In genomic region chr14:22884721-22885523, GRCh38 we compare ENCODE assay signal across 21 cellular contexts. TPM values are rescaled to one million over a fixed set of nuclear protein-coding genes. Genes with fewer than 3 reads are reported as not detected.
DNase-seq lines count a peak whose midpoint lies in the region; ATAC-seq, FAIRE-seq and TF ChIP-seq lines count a peak whose summit lies in the region.
"Had no signal": no experiment of that assay in that cellular context is flagged by ENCODE, and none has a peak within 500 bp of the region (broad histone marks: within the 10 kb centered on the region; RNA-seq: fewer than 3 reads in every experiment).

No MANE protein-coding gene starts in this region.

- H2BK15ac ChIP-seq in H1 (ENCODE audit: low read length): peak overlapping the region; percentile 74

- no peaks in the 10 kb centered on the region for H3K36me3 ChIP-seq in GM23338 (ENCODE audit: insufficient read depth)
- no peaks in the 10 kb centered on the region for H3K36me3 ChIP-seq in H1 (ENCODE audit: control insufficient read depth in 2 of 4, insufficient read depth in 4 of 4, low read length in 3 of 4)
- H3K36me3 ChIP-seq in transverse colon: no peaks in the 10 kb centered on the region
- H3K36me3 ChIP-seq in left lung: no peaks in the 10 kb centered on the region
- H3K36me3 ChIP-seq: HAP-1, tibial artery had no signal

- TF ChIP-seq CTCF in CD4-positive, alpha-beta T cell (IDR thresholded peaks at IDR 0.05): no peak
- TF ChIP-seq CTCF in GM23338 (conservative IDR thresholded peaks at IDR 0.05; ENCODE audit: low read depth in 2 of 2) (no peak), H1 (IDR thresholded peaks at IDR 0.05; ENCODE audit: control extremely low read depth in 1 of 3, insufficient read depth in 1 of 3, low read depth in 1 of 3, low read length in 3 of 3) (no peak), neural crest cell (conservative IDR thresholded peaks at IDR 0.05) (no peak), transverse colon (IDR thresholded peaks at IDR 0.05) (no peak), left lung (IDR thresholded peaks at IDR 0.05) (no peak)

- no peaks in the 10 kb centered on the region for H3K9me2 ChIP-seq in GM23338 (ENCODE audit: insufficient read depth)

- in situ Hi-C loops in transverse colon (cut with MboI; ENCODE audit: low pct_ligation_motif_present in 1 of 4, low pct_unique_long_range_greater_than_20kb in 1 of 4, low sequenced_read_pairs in 3 of 4): no loop called here

- no peaks in the 10 kb centered on the region for H3K27me3 Mint-ChIP-seq in CD4-positive, alpha-beta T cell
- H3K27me3 Mint-ChIP-seq in GM23338 (ENCODE audit: insufficient read depth, low read depth, poor library complexity): peaks cover 32% of the 10 kb centered on the region
- peaks cover 5% of the 10 kb centered on the region for H3K27me3 Mint-ChIP-seq in neural crest cell (ENCODE audit: low read depth)

- H3K23me2 ChIP-seq in H1 (ENCODE audit: low read depth, low read length): peaks cover 14% of the 10 kb centered on the region

- no peak overlapping the region for H3K14ac ChIP-seq in H1 (ENCODE audit: insufficient read length)

- H3K4ac ChIP-seq in H1 (replicated peaks; ENCODE audit: insufficient read length, low read depth, low read length): no peak overlapping the region

- H3K27me3 ChIP-seq in CD4-positive, alpha-beta T cell (ENCODE audit: control insufficient read depth, insufficient read depth, low read length): no peaks in the 10 kb centered on the region
- H3K27me3 ChIP-seq in GM23338 (ENCODE audit: insufficient read depth) (peaks cover 17% of the 10 kb centered on the region), H1 (replicated peaks in 1 of 4; ENCODE audit: control insufficient read depth in 3 of 4, extremely low read depth in 1 of 4, insufficient read depth in 3 of 4, low read length in 3 of 4) (peaks cover 0 to 17% (median 11%) of the 10 kb centered on the region in 4 experiments; a peak in 6 of 7 replicates), transverse colon (no peaks in the 10 kb centered on the region), left lung (peaks cover 0 to 27% of the 10 kb centered on the region in 2 donors)
- H3K27me3 ChIP-seq: dorsolateral prefrontal cortex, foreskin keratinocyte, SJSA1, tibial artery had no signal

- no peak overlapping the region for H3K4me2 ChIP-seq in GM23338
- no peak overlapping the region; a peak in 1 of 4 replicates for H3K4me2 ChIP-seq in H1 (ENCODE audit: insufficient read depth in 1 of 2, low read depth in 2 of 2, low read length in 2 of 2)

- no peak for TF ChIP-seq RAD21 in H1 (IDR thresholded peaks at IDR 0.05 in 1 of 2, conservative IDR thresholded peaks at IDR 0.05 in 1 of 2; ENCODE audit: low read depth in 2 of 2, low read length in 2 of 2)

- H3F3A ChIP-seq in GM23338 (replicated peaks; ENCODE audit: low read depth): peaks cover 8% of the 10 kb centered on the region

- no peak overlapping the region for H2BK120ac ChIP-seq in H1 (replicated peaks; ENCODE audit: low read depth, low read length)

- H4K20me1 ChIP-seq in GM23338 (replicated peaks; ENCODE audit: insufficient read depth) (no peaks in the 10 kb centered on the region), H1 (replicated peaks in 1 of 2; ENCODE audit: control insufficient read depth in 1 of 2, insufficient read depth in 2 of 2, low read length in 2 of 2) (no peaks in the 10 kb centered on the region)

- ATAC-seq in CD4-positive, alpha-beta T cell (ENCODE audit: poor library complexity): no peak
- no peak for ATAC-seq in GM23338
- ATAC-seq in GM18505 (IDR thresholded peaks at IDR 0.05; ENCODE audit: unreplicated experiment): no peak
- no peak for ATAC-seq in left lung
- ATAC-seq: activated CD4-positive, CD25-positive, alpha-beta regulatory T cell treated with anti-CD3 and anti-CD28 coated beads, Interleukin-2, amount 50 U/mL, for 24 hours; foreskin keratinocyte; Panc1; stimulated activated naive CD8-positive, alpha-beta T cell treated with anti-CD3 and anti-CD28 coated beads, Interleukin-15, Interleukin-2, amounts not matched to agents 100 U/mL and 50 U/mL, for 24 hours had no signal

- 89% methylated on average over 13 of the region's 13 CpGs; no CpG with 5 or more reads in 1 of the 2 experiments for WGBS in H1 (ENCODE audit: extremely low coverage in 1 of 2, insufficient coverage in 1 of 2, insufficient read length in 1 of 2, insufficient replicate concordance in 2 of 2, low coverage in 1 of 2, low lambda C conversion rate in 2 of 2, missing lambda C conversion rate in 1 of 2), 2 experiments
- WGBS in transverse colon (ENCODE audit: low coverage in 1 of 2), 2 donors: 91% methylated on average over 11 of the region's 13 CpGs; no CpG with 5 or more reads in 1 of the 2 donors

- no peaks in the 10 kb centered on the region for H3K9me3 ChIP-seq in CD4-positive, alpha-beta T cell (ENCODE audit: control insufficient read depth, low read length)
- H3K9me3 ChIP-seq in H1 (ENCODE audit: insufficient read depth in 2 of 2, low read depth in 1 of 2, low read length in 1 of 2): no peaks in the 10 kb centered on the region
- H3K9me3 ChIP-seq in transverse colon: no peaks in the 10 kb centered on the region
- H3K9me3 ChIP-seq in left lung: no peaks in the 10 kb centered on the region
- H3K9me3 ChIP-seq: HAP-1, SJSA1, tibial artery had no signal

- no peak for FAIRE-seq in H1 (lab: Jason Lieb, UNC)
- FAIRE-seq: G401.6, GM19239 had no signal

- peak overlapping the region; percentile 4 for H3K27ac ChIP-seq in CD4-positive, alpha-beta T cell (ENCODE audit: low read depth, low read length)
- H3K27ac ChIP-seq in GM23338 (ENCODE audit: low read depth) (no peak overlapping the region), H1 (ENCODE audit: low read depth, low read length) (no peak overlapping the region), transverse colon (no peak overlapping the region), left lung (no peak overlapping the region)
- H3K27ac ChIP-seq: foreskin keratinocyte, SJSA1, tibial artery had no signal

- peaks cover 4% of the 10 kb centered on the region for H3K36me3 Mint-ChIP-seq in CD4-positive, alpha-beta T cell (ENCODE audit: low read depth)
- H3K36me3 Mint-ChIP-seq in GM23338 (ENCODE audit: low read depth): peaks cover 9% of the 10 kb centered on the region; the same call in 2 of the 3 replicates
- H3K36me3 Mint-ChIP-seq in neural crest cell (ENCODE audit: low read depth): no peaks in the 10 kb centered on the region

- H3K4me3 Mint-ChIP-seq in CD4-positive, alpha-beta T cell: peak overlapping the region; percentile 73
- H3K4me3 Mint-ChIP-seq in GM23338: peak overlapping the region; percentile 25; the same call in 1 of the 3 replicates
- peak overlapping the region; percentile 83 for H3K4me3 Mint-ChIP-seq in neural crest cell

- H4K8ac ChIP-seq in H1 (ENCODE audit: extremely low read depth, insufficient read depth, low read length): no peak overlapping the region; the same call in 1 of the 2 replicates

- no peak overlapping the region for H2BK5ac ChIP-seq in H1 (ENCODE audit: low read depth, low read length)

- H2BK20ac ChIP-seq in H1 (ENCODE audit: low read length): no peak overlapping the region

- DNase-seq in CD4-positive, alpha-beta T cell: no peak
- DNase-seq in GM23338 (ENCODE audit: low spot score): no peak
- no peak for DNase-seq in H1 (ENCODE audit: low read depth in 1 of 2, low spot score in 2 of 2)
- no peak for DNase-seq in neural crest cell (ENCODE audit: low read depth, low spot score)
- no peak for DNase-seq in transverse colon
- no peak for DNase-seq in left lung
- no peak for DNase-seq in activated T-cell treated with anti-CD3 and anti-CD28 coated beads, Interleukin-2, amount 50 U/mL, for 48 hours
- DNase-seq: dorsolateral prefrontal cortex; foreskin keratinocyte; NCI-H2227 treated with DMSO at 0.1 percent for 48 hours; stimulated activated naive CD8-positive, alpha-beta T cell treated with anti-CD3 and anti-CD28 coated beads, Interleukin-15, Interleukin-2, amounts not matched to agents 100 U/mL and 50 U/mL, for 24 hours; T-helper 9 cell had no signal

- intact Hi-C loops in CD4-positive, alpha-beta T cell (cut with DNase I, micrococcal nuclease): no loop called here
- intact Hi-C loops in transverse colon (cut with DNase I; ENCODE audit: low total_unique reads): no loop called here
- intact Hi-C loops in left lung (cut with DNase I): no loop called here

- TF ChIP-seq EP300 in H1 (IDR thresholded peaks at IDR 0.05; ENCODE audit: borderline replicate concordance in 1 of 2, low read depth in 2 of 2, low read length in 2 of 2): no peak
- TF ChIP-seq EP300 in transverse colon (IDR thresholded peaks at IDR 0.05; ENCODE audit: low read depth): no peak

- peaks cover 70% of the 10 kb centered on the region for H3K4me1 Mint-ChIP-seq in CD4-positive, alpha-beta T cell (ENCODE audit: low read depth)
- H3K4me1 Mint-ChIP-seq in GM23338 (peaks cover 44% of the 10 kb centered on the region), neural crest cell (peaks cover 59% of the 10 kb centered on the region)

- no peak overlapping the region for H2BK12ac ChIP-seq in H1 (ENCODE audit: low read depth, low read length)

- no peak overlapping the region for H3K23ac ChIP-seq in H1 (ENCODE audit: insufficient read length)

- H2AK5ac ChIP-seq in H1 (ENCODE audit: low read depth, low read length): no peak overlapping the region

- H3K9me3 Mint-ChIP-seq in CD4-positive, alpha-beta T cell: no peaks in the 10 kb centered on the region
- H3K9me3 Mint-ChIP-seq in GM23338 (no peaks in the 10 kb centered on the region; the same call in 2 of the 3 replicates), neural crest cell (no peaks in the 10 kb centered on the region)
- H3K9me3 Mint-ChIP-seq: activated T-helper 2 cell treated with anti-CD3 and anti-CD28 coated beads, Interferon-gamma antibody, Interleukin-2, Interleukin-4, amounts not matched to agents 10 μg/mL and 5 μg/mL and 100 μg/mL, durations not matched to agents 14 hours and 24 hours and 36 hours had no signal

- no peak overlapping the region for H4K91ac ChIP-seq in H1 (replicated peaks; ENCODE audit: insufficient read length, low read length)

- H3K4me1 ChIP-seq in GM23338 (ENCODE audit: insufficient read depth) (peaks cover 28% of the 10 kb centered on the region), H1 (replicated peaks in 1 of 4; ENCODE audit: control insufficient read depth in 3 of 4, insufficient read depth in 4 of 4, low read length in 3 of 4) (peaks cover 7 to 21% (median 12%) of the 10 kb centered on the region in 4 experiments), transverse colon (peaks cover 13 to 44% (median 15%) of the 10 kb centered on the region in 4 donors), left lung (peaks cover 0 to 15% of the 10 kb centered on the region in 2 donors)

- TF ChIP-seq POLR2A in H1 (IDR thresholded peaks at IDR 0.05; ENCODE audit: control extremely low read depth in 1 of 2, low read depth in 2 of 2, low read length in 2 of 2): no peak
- no peak for TF ChIP-seq POLR2A in GM18505 (IDR thresholded peaks at IDR 0.05; ENCODE audit: borderline replicate concordance, extremely low read depth, insufficient read depth, insufficient read length)
- no peak for TF ChIP-seq POLR2A in transverse colon (IDR thresholded peaks at IDR 0.05)

- H2AFZ ChIP-seq in GM23338: no peak overlapping the region
- H2AFZ ChIP-seq in H1 (ENCODE audit: low read length): no peak overlapping the region

- peak overlapping the region; percentile 93 for H3K27ac Mint-ChIP-seq in CD4-positive, alpha-beta T cell
- no peak overlapping the region for H3K27ac Mint-ChIP-seq in GM23338
- H3K27ac Mint-ChIP-seq in neural crest cell (ENCODE audit: unreplicated experiment): no peak overlapping the region
- H3K27ac Mint-ChIP-seq: activated T-helper 2 cell treated with anti-CD3 and anti-CD28 coated beads, Interferon-gamma antibody, Interleukin-2, Interleukin-4, amounts not matched to agents 10 μg/mL and 5 μg/mL and 100 μg/mL, durations not matched to agents 14 hours and 24 hours and 36 hours had no signal

- CTCF ChIA-PET in CD4-positive, alpha-beta T cell (lab: Charles Lee): interaction anchor here (1.5 to 6.1 kb wide), 4 partner anchors 13 to 35 kb away, joined by 4 to 67 read pairs (median 10); partner anchors contain the start of genes LRP10 and RBM23
- CTCF ChIA-PET in H1 (lab: Charles Lee; ENCODE audit: partially characterized antibody): interaction anchor here (0.8 to 56.0 kb wide), 11 partner anchors 12 to 416 kb away, joined by 3 to 1562 read pairs (median 9); partner anchors contain the start of genes LRP10, MMP14, MRPL52 and SLC7A7

- H3K79me2 ChIP-seq in GM23338 (replicated peaks; ENCODE audit: insufficient read depth): no peaks in the 10 kb centered on the region
- no peaks in the 10 kb centered on the region for H3K79me2 ChIP-seq in H1 (ENCODE audit: control insufficient read depth in 1 of 2, insufficient read depth in 2 of 2, low read length in 2 of 2)

- H3K4me3 ChIP-seq in GM23338 (no peak overlapping the region), H1 (ENCODE audit: extremely low read depth in 1 of 4, insufficient read depth in 2 of 4, low read depth in 3 of 4, low read length in 4 of 4) (no peak overlapping the region), transverse colon (no peak overlapping the region), left lung (no peak overlapping the region)
- H3K4me3 ChIP-seq: HAP-1, SJSA1, tibial artery had no signal

- POLR2A ChIA-PET in CD4-positive, alpha-beta T cell (lab: Charles Lee): interaction anchor here (0.7 to 8.8 kb wide), 7 partner anchors 11 to 315 kb away, joined by 3 to 97 read pairs (median 8); partner anchors contain the start of genes LRP10 and RBM23
- POLR2A ChIA-PET in H1 (lab: Charles Lee; ENCODE audit: partially characterized antibody): interaction anchor here (1.2 to 7.2 kb wide), 8 partner anchors 11 to 71 kb away, joined by 3 to 54 read pairs (median 14); partner anchors contain the start of genes LRP10 and PRMT5

- H3K18ac ChIP-seq in H1 (ENCODE audit: extremely low read depth, low read length): no peak overlapping the region

- H3K9ac ChIP-seq in H1 (replicated peaks in 1 of 4; ENCODE audit: extremely low read depth in 1 of 4, low read depth in 3 of 4, low read length in 3 of 4): no peak overlapping the region

- H4K5ac ChIP-seq in H1 (ENCODE audit: insufficient read length, low read depth, low read length): no peak overlapping the region

- peaks cover 3% of the 10 kb centered on the region; the same call in 1 of the 2 replicates for H3K79me1 ChIP-seq in H1 (ENCODE audit: low read depth, low read length)

- no peak overlapping the region for H3K56ac ChIP-seq in H1 (replicated peaks; ENCODE audit: insufficient read length, low read depth, low read length)

RNA-seq across cellular contexts. Expression of gene REM2, which starts 1.9 kb away (rescaled TPM):
- 1 to 10 TPM; 9.2 to 9.4 TPM for total RNA-seq in CD4-positive, alpha-beta T cell
- total RNA-seq in GM23338 (2014; rRNA removed; shearing (Covaris generic)): 0.31 and 1.2 TPM in 2 replicates
- polyA plus RNA-seq in GM23338 (2016; fragmentation: Nextera tagmentation; extraction: Ambion mirVana) (2.9 and 3.0 TPM in 2 replicates), H1 (2011; rRNA removed) (0.78 and 1.00 TPM in 2 replicates)
- 1.1 and 1.3 TPM in 2 replicates for total RNA-seq in H1 (2021; fragmentation: NEBNext Ultra II Directional; extraction: Animal tissue kit (Norgen Biotek cat#: 25700))
- 1.4 TPM for polyA plus RNA-seq in H1 (2011; cell fraction: cytosol; rRNA removed)
- polyA plus RNA-seq in H1 (2011; cell fraction: nucleus; rRNA removed): 2.2 TPM
- polyA plus RNA-seq in H1 (2012, experiment 1 of 2): 0.96 to 1.6 TPM (median 1.2 TPM) in 4 replicates
- 1.3 TPM for polyA plus RNA-seq in H1 (2012, experiment 2 of 2)
- 1.5 TPM for polyA plus RNA-seq in H1 (2013, experiment 1 of 2)
- 1.4 TPM for polyA plus RNA-seq in H1 (2013, experiment 2 of 2)
- 0.34 and 0.73 TPM in 2 replicates for polyA minus RNA-seq in H1 (2011; rRNA and poly(A)+ RNA removed)
- polyA minus RNA-seq in H1 (2011; cell fraction: cytosol; rRNA and poly(A)+ RNA removed): not detected
- 1.8 TPM for polyA minus RNA-seq in H1 (2011; cell fraction: nucleus; rRNA and poly(A)+ RNA removed)
- total RNA-seq in neural crest cell (3.0 and 3.6 TPM in 2 replicates), transverse colon (1 to 10 TPM in 2 of 4 donors, under 1 TPM in 1, not detected in 1; 0.27 to 5.2 (median 2.1) TPM), left lung (under 1 TPM; 0.29 to 0.73 TPM)

RNA-seq across cellular contexts. Expression of gene LRP10, which starts 13.4 kb away (rescaled TPM):
- total RNA-seq in CD4-positive, alpha-beta T cell: 10 to 100 TPM; 52.4 to 54.6 TPM
- 16.5 and 18.1 TPM in 2 replicates for total RNA-seq in GM23338 (2014; rRNA removed; shearing (Covaris generic))
- polyA plus RNA-seq in GM23338 (2016; fragmentation: Nextera tagmentation; extraction: Ambion mirVana) (5.4 and 6.4 TPM in 2 replicates), H1 (2011; rRNA removed) (12.4 and 22.8 TPM in 2 replicates)
- total RNA-seq in H1 (2021; fragmentation: NEBNext Ultra II Directional; extraction: Animal tissue kit (Norgen Biotek cat#: 25700)): 15.6 and 15.7 TPM in 2 replicates
- polyA plus RNA-seq in H1 (2011; cell fraction: cytosol; rRNA removed): 10.6 TPM
- polyA plus RNA-seq in H1 (2011; cell fraction: nucleus; rRNA removed): 21.0 TPM
- 10.6 to 17.3 TPM (median 14.7 TPM) in 4 replicates for polyA plus RNA-seq in H1 (2012, experiment 1 of 2)
- 13.0 TPM for polyA plus RNA-seq in H1 (2012, experiment 2 of 2)
- polyA plus RNA-seq in H1 (2013, experiment 1 of 2): 15.4 TPM
- polyA plus RNA-seq in H1 (2013, experiment 2 of 2): 15.6 TPM
- 21.1 and 22.8 TPM in 2 replicates for polyA minus RNA-seq in H1 (2011; rRNA and poly(A)+ RNA removed)
- polyA minus RNA-seq in H1 (2011; cell fraction: cytosol; rRNA and poly(A)+ RNA removed): 13.1 TPM
- polyA minus RNA-seq in H1 (2011; cell fraction: nucleus; rRNA and poly(A)+ RNA removed): 11.9 TPM
- total RNA-seq in neural crest cell (14.3 and 16.3 TPM in 2 replicates), transverse colon (100 to 1,000 TPM in 3 of 4 donors, 10 to 100 TPM in 1; 88.8 to 232 (median 180) TPM), left lung (100 to 1,000 TPM; 141 to 147 TPM)

RNA-seq across cellular contexts. Expression of gene RBM23, which starts 34.0 kb away (rescaled TPM):
- 100 to 1,000 TPM in 1 of 2 experiments, 10 to 100 TPM in 1; 87.9 to 111 TPM for total RNA-seq in CD4-positive, alpha-beta T cell
- total RNA-seq in GM23338 (2014; rRNA removed; shearing (Covaris generic)): 52.8 and 1,081 TPM in 2 replicates
- polyA plus RNA-seq in GM23338 (2016; fragmentation: Nextera tagmentation; extraction: Ambion mirVana) (14.4 and 15.2 TPM in 2 replicates), H1 (2011; rRNA removed) (41.2 and 68.9 TPM in 2 replicates)
- total RNA-seq in H1 (2021; fragmentation: NEBNext Ultra II Directional; extraction: Animal tissue kit (Norgen Biotek cat#: 25700)): 43.1 and 43.3 TPM in 2 replicates
- polyA plus RNA-seq in H1 (2011; cell fraction: cytosol; rRNA removed): 53.5 TPM
- polyA plus RNA-seq in H1 (2011; cell fraction: nucleus; rRNA removed): 49.5 TPM
- polyA plus RNA-seq in H1 (2012, experiment 1 of 2): 32.4 to 44.1 TPM (median 38.9 TPM) in 4 replicates
- polyA plus RNA-seq in H1 (2012, experiment 2 of 2): 17.9 TPM
- polyA plus RNA-seq in H1 (2013, experiment 1 of 2): 33.8 TPM
- polyA plus RNA-seq in H1 (2013, experiment 2 of 2): 33.5 TPM
- polyA minus RNA-seq in H1 (2011; rRNA and poly(A)+ RNA removed): 47.4 and 52.2 TPM in 2 replicates
- 29.7 TPM for polyA minus RNA-seq in H1 (2011; cell fraction: cytosol; rRNA and poly(A)+ RNA removed)
- 40.3 TPM for polyA minus RNA-seq in H1 (2011; cell fraction: nucleus; rRNA and poly(A)+ RNA removed)
- total RNA-seq in neural crest cell (103 and 110 TPM in 2 replicates), transverse colon (100 to 1,000 TPM in 3 of 4 donors, 10 to 100 TPM in 1; 96.4 to 186 (median 114) TPM), left lung (10 to 100 TPM; 64.9 to 81.8 TPM)

RNA-seq across cellular contexts. Expression of gene PRMT5, which starts 44.3 kb away (rescaled TPM):
- 10 to 100 TPM; 15.6 to 19.3 TPM for total RNA-seq in CD4-positive, alpha-beta T cell
- 123 and 124 TPM in 2 replicates for total RNA-seq in GM23338 (2014; rRNA removed; shearing (Covaris generic))
- polyA plus RNA-seq in GM23338 (2016; fragmentation: Nextera tagmentation; extraction: Ambion mirVana): 68.8 and 74.5 TPM in 2 replicates
- total RNA-seq in H1 (2021; fragmentation: NEBNext Ultra II Directional; extraction: Animal tissue kit (Norgen Biotek cat#: 25700)): 159 and 171 TPM in 2 replicates
- polyA plus RNA-seq in H1 (2011; rRNA removed): 329 and 402 TPM in 2 replicates
- polyA plus RNA-seq in H1 (2011; cell fraction: cytosol; rRNA removed): 274 TPM
- polyA plus RNA-seq in H1 (2011; cell fraction: nucleus; rRNA removed): 275 TPM
- 145 to 187 TPM (median 170 TPM) in 4 replicates for polyA plus RNA-seq in H1 (2012, experiment 1 of 2)
- polyA plus RNA-seq in H1 (2012, experiment 2 of 2): 336 TPM
- 113 TPM for polyA plus RNA-seq in H1 (2013, experiment 1 of 2)
- polyA plus RNA-seq in H1 (2013, experiment 2 of 2): 99.5 TPM
- polyA minus RNA-seq in H1 (2011; rRNA and poly(A)+ RNA removed): 439 and 469 TPM in 2 replicates
- 207 TPM for polyA minus RNA-seq in H1 (2011; cell fraction: cytosol; rRNA and poly(A)+ RNA removed)
- 156 TPM for polyA minus RNA-seq in H1 (2011; cell fraction: nucleus; rRNA and poly(A)+ RNA removed)
- total RNA-seq in neural crest cell: 134 and 136 TPM in 2 replicates
- total RNA-seq in transverse colon: 10 to 100 TPM; 32.2 to 92.3 (median 43.4) TPM
- 10 to 100 TPM; 48.7 to 73.3 TPM for total RNA-seq in left lung

RNA-seq across cellular contexts. Expression of gene MMP14, which starts 48.5 kb away (rescaled TPM):
- 1 to 10 TPM; 2.6 to 2.9 TPM for total RNA-seq in CD4-positive, alpha-beta T cell
- 48.9 and 56.4 TPM in 2 replicates for total RNA-seq in GM23338 (2014; rRNA removed; shearing (Covaris generic))
- 6.5 and 7.0 TPM in 2 replicates for polyA plus RNA-seq in GM23338 (2016; fragmentation: Nextera tagmentation; extraction: Ambion mirVana)
- 83.1 and 86.8 TPM in 2 replicates for total RNA-seq in H1 (2021; fragmentation: NEBNext Ultra II Directional; extraction: Animal tissue kit (Norgen Biotek cat#: 25700))
- 58.2 and 81.6 TPM in 2 replicates for polyA plus RNA-seq in H1 (2011; rRNA removed)
- polyA plus RNA-seq in H1 (2011; cell fraction: cytosol; rRNA removed): 61.6 TPM
- polyA plus RNA-seq in H1 (2011; cell fraction: nucleus; rRNA removed): 147 TPM
- 54.3 to 67.5 TPM (median 63.3 TPM) in 4 replicates for polyA plus RNA-seq in H1 (2012, experiment 1 of 2)
- 60.0 TPM for polyA plus RNA-seq in H1 (2012, experiment 2 of 2)
- 277 TPM for polyA plus RNA-seq in H1 (2013, experiment 1 of 2)
- 290 TPM for polyA plus RNA-seq in H1 (2013, experiment 2 of 2)
- 46.1 and 61.0 TPM in 2 replicates for polyA minus RNA-seq in H1 (2011; rRNA and poly(A)+ RNA removed)
- 28.2 TPM for polyA minus RNA-seq in H1 (2011; cell fraction: cytosol; rRNA and poly(A)+ RNA removed)
- 24.5 TPM for polyA minus RNA-seq in H1 (2011; cell fraction: nucleus; rRNA and poly(A)+ RNA removed)
- total RNA-seq in neural crest cell: 63.2 and 68.6 TPM in 2 replicates
- total RNA-seq in transverse colon: 10 to 100 TPM; 59.5 to 91.6 (median 73.1) TPM
- 100 to 1,000 TPM; 201 to 225 TPM for total RNA-seq in left lung

Comparison
In these comparisons a context has a peak if more than half of its experiments do, and no peak if none do; other contexts are left out.
1. H3K4me3 Mint-ChIP-seq: peak in every context shown above with its lines; median percentile 83 in neural crest cell; 73 in CD4-positive, alpha-beta T cell; 25 in GM23338.